Comparison of ENCODE assay signal across 9 cellular contexts in genomic region chr17:14351493-14351892, GRCh38. TPM values are rescaled to one million over a fixed set of nuclear protein-coding genes. Genes with fewer than 3 reads are reported as not detected.
A peak's percentile ranks its signal among the peaks of the same experiment; 100 is the strongest.
DNase-seq lines count a peak whose midpoint lies in the region; ATAC-seq and TF ChIP-seq lines count a peak whose summit lies in the region.
"Had no signal": no experiment of that assay in that cellular context is flagged by ENCODE, and none has a peak within 500 bp of the region (broad histone marks: within the 10 kb centered on the region; RNA-seq: fewer than 3 reads in every experiment).

No MANE protein-coding gene starts in this region.

- H3K27ac Mint-ChIP-seq in effector memory CD8-positive, alpha-beta T cell: no peak overlapping the region

- no peak overlapping the region for H3K4me3 ChIP-seq in esophagus muscularis mucosa

- intact Hi-C loops in esophagus muscularis mucosa (cut with DNase I): no loop called here

- peak; percentile 91 for ATAC-seq in GM21360 (IDR thresholded peaks at IDR 0.05; ENCODE audit: unreplicated experiment)
- ATAC-seq in HG03378 (IDR thresholded peaks at IDR 0.05; ENCODE audit: unreplicated experiment): peak; percentile 92
- peak; percentile 53 for ATAC-seq in effector memory CD8-positive, alpha-beta T cell (replicated peaks)
- no peak for ATAC-seq in HG03571 (IDR thresholded peaks at IDR 0.05; ENCODE audit: unreplicated experiment)

- H3K27me3 ChIP-seq in esophagus muscularis mucosa: peaks cover 0 to 22% (median 0%) of the 10 kb centered on the region in 4 donors

- TF ChIP-seq POLR2A in esophagus muscularis mucosa (IDR thresholded peaks at IDR 0.05; ENCODE audit: low read depth): no peak

- TF ChIP-seq CTCF in GM10248 (IDR thresholded peaks at IDR 0.05; ENCODE audit: control extremely low read depth, extremely low read depth, low read depth, missing control alignments) (no peak), esophagus muscularis mucosa (IDR thresholded peaks at IDR 0.05) (no peak)

- WGBS in esophagus muscularis mucosa: 72% methylated on average over 3 of the region's 3 CpGs

- no peak overlapping the region for H3K27ac ChIP-seq in esophagus muscularis mucosa (replicated peaks in 1 of 4)

- no peaks in the 10 kb centered on the region for H3K36me3 ChIP-seq in esophagus muscularis mucosa

- H3K9me3 ChIP-seq in esophagus muscularis mucosa: peaks cover 0 to 3% (median 0%) of the 10 kb centered on the region in 4 donors

- POLR2A ChIA-PET in GM10248 (lab: Yijun Ruan, JAX): no interaction called here

- peak; percentile 34 for DNase-seq in GM10248 (ENCODE audit: extremely low spot score)
- no peak for DNase-seq in effector memory CD8-positive, alpha-beta T cell
- no peak for DNase-seq in stimulated activated CD4-positive, alpha-beta T cell treated with anti-CD3 and anti-CD28 coated beads, Interleukin-1b, Interleukin-23, amount 100 ng/mL, for 48 hours
- no peak for DNase-seq in esophagus muscularis mucosa (ENCODE audit: extremely low spot score)
- DNase-seq in NCI-H526 (lab: John Stamatoyannopoulos, UW): no peak
- DNase-seq: stimulated activated CD4-positive, alpha-beta T cell treated with anti-CD3 and anti-CD28 coated beads, Interleukin-4, amount 100 ng/mL, for 4 hours had no signal

- no peak for TF ChIP-seq EP300 in esophagus muscularis mucosa (IDR thresholded peaks at IDR 0.05)

- H3K27me3 Mint-ChIP-seq in effector memory CD8-positive, alpha-beta T cell: no peaks in the 10 kb centered on the region

- H3K4me1 ChIP-seq in esophagus muscularis mucosa: peaks cover 0 to 9% (median 0%) of the 10 kb centered on the region in 4 donors

- no peaks in the 10 kb centered on the region for H3K9me3 Mint-ChIP-seq in effector memory CD8-positive, alpha-beta T cell

- CTCF ChIA-PET in GM10248 (lab: Yijun Ruan, JAX): interaction anchor here (0.7 to 3.2 kb wide), 4 partner anchors 13 to 48 kb away, joined by 3 to 9 read pairs (median 4); no protein-coding TSS in a partner anchor

- peaks cover 16% of the 10 kb centered on the region for H3K36me3 Mint-ChIP-seq in effector memory CD8-positive, alpha-beta T cell (ENCODE audit: insufficient read depth)

- H3K4me1 Mint-ChIP-seq in effector memory CD8-positive, alpha-beta T cell (ENCODE audit: low read depth in 2 of 2): peaks cover 0 to 9% of the 10 kb centered on the region in 2 donors

- no peak overlapping the region for H3K4me3 Mint-ChIP-seq in effector memory CD8-positive, alpha-beta T cell

RNA-seq across cellular contexts. Expression of gene HS3ST3B1, which starts 50.6 kb away (rescaled TPM):
- 1 to 10 TPM; 2.5 to 5.5 (median 3.3) TPM for total RNA-seq in esophagus muscularis mucosa
